Comparison of ENCODE assay signal across 17 cellular contexts in genomic region chr17:1208966-1209365, GRCh38. TPM values are rescaled to one million over a fixed set of nuclear protein-coding genes. Genes with fewer than 3 reads are reported as not detected.
DNase-seq lines count a peak whose midpoint lies in the region; ATAC-seq, FAIRE-seq and TF ChIP-seq lines count a peak whose summit lies in the region.
"Had no signal": no experiment of that assay in that cellular context is flagged by ENCODE, and none has a peak within 500 bp of the region (broad histone marks: within the 10 kb centered on the region; RNA-seq: fewer than 3 reads in every experiment).

No MANE protein-coding gene starts in this region.

- no peak for FAIRE-seq in K562 (lab: Jason Lieb, UNC)
- FAIRE-seq: D721Med, G401.6, GM12891, GM19239, H1, HTR-8/SVneo had no signal

- H3K27ac ChIP-seq in IMR-90 (ENCODE audit: insufficient read depth, low read length) (no peak overlapping the region), K562 (ENCODE audit: extremely low read depth, low read depth, low read length) (no peak overlapping the region)
- H3K27ac ChIP-seq: BLaER1 had no signal

- CTCF ChIA-PET in IMR-90 (lab: Yijun Ruan, JAX) (no interaction called here), K562 (lab: Yijun Ruan, JAX; ENCODE audit: low intra/inter-chr PET ratio) (no interaction called here)

- no peak overlapping the region for H2AK5ac ChIP-seq in IMR-90 (ENCODE audit: low read depth, low read length)

- H2BK120ac ChIP-seq in IMR-90 (ENCODE audit: low read depth, low read length): no peak overlapping the region

- no peak overlapping the region for H2BK20ac ChIP-seq in IMR-90 (ENCODE audit: low read depth, low read length)

- H4K8ac ChIP-seq in IMR-90 (ENCODE audit: low read depth in 2 of 2, low read length in 2 of 2): no peak overlapping the region

- TF ChIP-seq CTCF in IMR-90 (conservative IDR thresholded peaks at IDR 0.05; ENCODE audit: low read depth, low read length) (no peak), K562 (IDR thresholded peaks at IDR 0.05 in 2 of 3, conservative IDR thresholded peaks at IDR 0.05 in 1 of 3; ENCODE audit: insufficient read depth in 2 of 3, low read depth in 1 of 3, low read length in 3 of 3) (no peak), mucosa of descending colon (IDR thresholded peaks at IDR 0.05) (no peak)

- H3K9me3 ChIP-seq in IMR-90 (ENCODE audit: control insufficient read depth, insufficient read depth, low read length) (no peaks in the 10 kb centered on the region), K562 (replicated peaks; ENCODE audit: control insufficient read depth, insufficient read depth, low read depth, low read length) (no peaks in the 10 kb centered on the region), mucosa of descending colon (no peaks in the 10 kb centered on the region)

- H2BK15ac ChIP-seq in IMR-90 (ENCODE audit: low read depth, low read length): no peak overlapping the region

- no peaks in the 10 kb centered on the region for H3K79me1 ChIP-seq in IMR-90 (ENCODE audit: low read depth in 1 of 2, low read length in 2 of 2)

- H3K4me3 ChIP-seq in IMR-90 (ENCODE audit: insufficient read depth, low read depth, low read length): no peak overlapping the region
- no peak overlapping the region for H3K4me3 ChIP-seq in K562
- H3K4me3 ChIP-seq in mucosa of descending colon: no peak overlapping the region
- H3K4me3 ChIP-seq: BLaER1 had no signal

- H3K14ac ChIP-seq in IMR-90 (replicated peaks; ENCODE audit: low read depth, low read length): no peak overlapping the region

- no peak overlapping the region for H4K5ac ChIP-seq in IMR-90 (ENCODE audit: low read depth, low read length)

- POLR2A ChIA-PET in IMR-90 (lab: Charles Lee; ENCODE audit: unreplicated experiment) (no interaction called here), K562 (lab: Yijun Ruan, JAX) (no interaction called here)

- H3K36me3 ChIP-seq in IMR-90 (ENCODE audit: control insufficient read depth, insufficient read depth, low read length): no peaks in the 10 kb centered on the region
- H3K36me3 ChIP-seq in K562 (ENCODE audit: control insufficient read depth, insufficient read depth, low read length): no peaks in the 10 kb centered on the region
- no peaks in the 10 kb centered on the region for H3K36me3 ChIP-seq in mucosa of descending colon (ENCODE audit: low read depth)

- TF ChIP-seq POLR2A in IMR-90 (IDR thresholded peaks at IDR 0.05; ENCODE audit: low read depth, low read length): no peak
- TF ChIP-seq POLR2A in K562 (conservative IDR thresholded peaks at IDR 0.05): no peak

- TF ChIP-seq RAD21 in IMR-90 (IDR thresholded peaks at IDR 0.05; ENCODE audit: low read length) (no peak), K562 (CRISPR knock-in tag; conservative IDR thresholded peaks at IDR 0.05 in 1 of 2, IDR thresholded peaks at IDR 0.05 in 1 of 2) (no peak)

- intact Hi-C loops in IMR-90 (cut with micrococcal nuclease): no loop called here
- intact Hi-C loops in K562 (cut with micrococcal nuclease): no loop called here
- intact Hi-C loops in mucosa of descending colon (cut with DNase I, micrococcal nuclease): no loop called here

- H4K20me1 ChIP-seq in IMR-90 (ENCODE audit: insufficient read depth, low read length) (no peaks in the 10 kb centered on the region), K562 (replicated peaks; ENCODE audit: control insufficient read depth, insufficient read depth, low read length) (no peaks in the 10 kb centered on the region)

- no peak overlapping the region for H3K4ac ChIP-seq in IMR-90 (ENCODE audit: low read depth, low read length)

- in situ Hi-C loops in IMR-90 (cut with MboI; ENCODE audit: low sequenced_read_pairs) (no loop called here), K562 (cut with MboI) (no loop called here)

- peaks cover 45% of the 10 kb centered on the region for H3K27me3 ChIP-seq in IMR-90 (ENCODE audit: control insufficient read depth, insufficient read depth, low read length)
- peaks cover 6 to 28% of the 10 kb centered on the region in 2 experiments; a peak in 4 of 5 replicates for H3K27me3 ChIP-seq in K562 (ENCODE audit: control insufficient read depth in 2 of 2, insufficient read depth in 2 of 2, low read length in 2 of 2)
- H3K27me3 ChIP-seq: BLaER1 had no signal

- peak overlapping the region; percentile 50 for H2AK9ac ChIP-seq in IMR-90 (replicated peaks; ENCODE audit: low read depth, low read length, poor library complexity)

- BruUV-seq in IMR-90 (replicated peaks; lab: Mats Ljungman, UMichigan): no TSS peak
- no TSS peak for BruUV-seq in K562 (replicated peaks; lab: Mats Ljungman, UMichigan)

- no peak overlapping the region for H3K23ac ChIP-seq in IMR-90 (ENCODE audit: low read depth, low read length)

- DNase-seq in IMR-90 (no peak), K562 (ENCODE audit: extremely low read depth in 1 of 4, low spot score in 3 of 4) (no peak), mucosa of descending colon (no peak), T-helper 1 cell (no peak), NCI-H510A (lab: John Stamatoyannopoulos, UW) (no peak), NCI-H345 treated with DMSO at 0.1 percent for 48 hours (lab: John Stamatoyannopoulos, UW; ENCODE audit: unreplicated experiment) (no peak)
- no peak for DNase-seq in activated CD4-positive, alpha-beta T cell treated with anti-CD3 and anti-CD28 coated beads, Interleukin-2, amount 50 U/mL, for 48 hours
- DNase-seq: 8988T, Caco-2, H9 had no signal

- H3K9me1 ChIP-seq in IMR-90 (ENCODE audit: insufficient read depth, low read length) (no peaks in the 10 kb centered on the region), K562 (ENCODE audit: control insufficient read depth, insufficient read depth, low read length) (no peaks in the 10 kb centered on the region)

- no peak overlapping the region for H3K18ac ChIP-seq in IMR-90 (ENCODE audit: low read depth, low read length)

- no peak overlapping the region for H3K56ac ChIP-seq in IMR-90 (ENCODE audit: extremely low read depth, insufficient read depth, low read length)

- no peak for TF ChIP-seq EP300 in K562 (IDR thresholded peaks at IDR 0.05; ENCODE audit: low read length)

- no peak overlapping the region for H4K91ac ChIP-seq in IMR-90 (ENCODE audit: insufficient read depth, low read depth, low read length)

- no peak overlapping the region for H2AFZ ChIP-seq in IMR-90 (replicated peaks; ENCODE audit: low read length, poor library complexity)
- no peak overlapping the region for H2AFZ ChIP-seq in K562 (ENCODE audit: low read depth, low read length)

- no peak for ATAC-seq in IMR-90 (ENCODE audit: low read depth)
- ATAC-seq in K562: no peak
- ATAC-seq in mucosa of descending colon: peak; percentile 58

- dilution Hi-C loops in IMR-90 (cut with HindIII; ENCODE audit: low sequenced_read_pairs, unreplicated experiment): no loop called here

- H3K4me2 ChIP-seq in IMR-90 (ENCODE audit: low read depth, low read length): no peak overlapping the region
- no peak overlapping the region for H3K4me2 ChIP-seq in K562 (ENCODE audit: insufficient read depth, low read length)
- H3K4me2 ChIP-seq: BLaER1 had no signal

- no peak overlapping the region for H2BK5ac ChIP-seq in IMR-90 (ENCODE audit: low read depth, low read length, poor library complexity, severe bottlenecking)

- WGBS in IMR-90 (ENCODE audit: extremely low coverage in 2 of 2, insufficient read length in 1 of 2), 2 experiments: no CpG with 5 or more reads among the region's 6 CpGs
- WGBS in K562 (ENCODE audit: insufficient coverage, low coverage, missing lambda C conversion rate): 0% methylated on average over 3 of the region's 6 CpGs

- no peaks in the 10 kb centered on the region for H3K79me2 ChIP-seq in K562 (ENCODE audit: control insufficient read depth, insufficient read depth, low read length)

- H3K9ac ChIP-seq in IMR-90 (ENCODE audit: low read depth, low read length) (no peak overlapping the region), K562 (ENCODE audit: insufficient read depth in 1 of 2, low read depth in 2 of 2, low read length in 2 of 2) (no peak overlapping the region)
- H3K9ac ChIP-seq: BLaER1 had no signal

- H3K4me1 ChIP-seq in IMR-90 (ENCODE audit: control insufficient read depth, insufficient read depth, low read length) (no peaks in the 10 kb centered on the region), K562 (replicated peaks in 1 of 2; ENCODE audit: control insufficient read depth in 2 of 2, insufficient read depth in 2 of 2, low read length in 2 of 2) (no peaks in the 10 kb centered on the region), mucosa of descending colon (ENCODE audit: low read depth) (peaks cover 33% of the 10 kb centered on the region)
- H3K4me1 ChIP-seq: BLaER1 had no signal

TF ChIP-seq in IMR-90, 13 proteins besides CTCF, POLR2A, EP300 and RAD21 (continues in another document):
- TF ChIP-seq MAFK (IDR thresholded peaks at IDR 0.05; ENCODE audit: low read depth, low read length) (no peak), CHD1 (IDR thresholded peaks at IDR 0.05; ENCODE audit: low read depth, low read length) (no peak), FOS (IDR thresholded peaks at IDR 0.05; ENCODE audit: low read depth, low read length) (no peak)

TF ChIP-seq in K562, 482 proteins besides CTCF, POLR2A, EP300 and RAD21 (continues in another document):
- TF ChIP-seq ZNF124 (CRISPR knock-in tag; IDR thresholded peaks at IDR 0.05): no peak
- TF ChIP-seq CEBPB (tag; IDR thresholded peaks at IDR 0.05): no peak

RNA-seq across cellular contexts. Expression of gene ABR, which starts 29.2 kb away (rescaled TPM):
- total RNA-seq in IMR-90 (2012; rRNA removed) (24.7 and 28.3 TPM in 2 replicates), K562 (2014; rRNA removed) (0.24 and 0.32 TPM in 2 replicates), K562 (2014; rRNA removed; fragmentation: Illumina TruSeq; extraction: Trizol) (0.69 and 0.77 TPM in 2 replicates), K562 (2015; rRNA removed; fragmentation: Illumina TruSeq; extraction: Trizol) (0.19 and 0.29 TPM in 2 replicates), K562 (2021) (1.6 and 1.8 TPM in 2 replicates), mucosa of descending colon (100 to 1,000 TPM; 257 to 470 (median 292) TPM)
- polyA plus RNA-seq in IMR-90 (2012; rRNA removed) (79.7 and 111 TPM in 2 replicates), K562 (2011; rRNA removed) (0.68 and 0.69 TPM in 2 replicates), K562 (2014; fragmentation: Illumina TruSeq; extraction: Trizol) (0.43 and 0.71 TPM in 2 replicates), K562 (2014; fragmentation: Nextera tagmentation; extraction: Ambion mirVana) (under 1 TPM in 1 of 2 experiments, not detected in 1; 0.11 TPM), K562 (2014; rRNA removed) (0.07 and 0.74 TPM in 2 replicates)
- polyA plus RNA-seq in IMR-90 (2012; cell fraction: cytosol; rRNA removed): 97.0 and 129 TPM in 2 replicates
- polyA plus RNA-seq in IMR-90 (2012; cell fraction: nucleus; rRNA removed; ENCODE audit: low replicate concordance): 96.8 and 177 TPM in 2 replicates
- total RNA-seq in K562 (2011; cell fraction: chromatin; rRNA removed; ENCODE audit: low replicate concordance): 2.1 and 13.3 TPM in 2 replicates
- 1.7 and 2.3 TPM in 2 replicates for total RNA-seq in K562 (2011; cell fraction: nucleolus; rRNA removed)
- total RNA-seq in K562 (2011; cell fraction: nucleoplasm; rRNA removed): 1.9 and 3.4 TPM in 2 replicates
- 1.7 TPM in 2 replicates for polyA plus RNA-seq in K562 (2011; cell fraction: cytosol; rRNA removed)
- polyA plus RNA-seq in K562 (2011; cell fraction: nucleus; rRNA removed): 2.2 and 2.4 TPM in 2 replicates
- polyA plus RNA-seq in K562 (2012): 0.77 and 2.6 TPM in 2 replicates
- 0.66 and 1.0 TPM in 2 replicates for polyA minus RNA-seq in K562 (2011; rRNA and poly(A)+ RNA removed)
- polyA minus RNA-seq in K562 (2011; cell fraction: cytosol; rRNA and poly(A)+ RNA removed): 1.5 and 5.5 TPM in 2 replicates
- polyA minus RNA-seq in K562 (2011; cell fraction: nucleus; rRNA and poly(A)+ RNA removed): 1.2 and 3.4 TPM in 2 replicates
